In genomic region chr17:36703860-36704266, GRCh38 we compare ENCODE assay signal across 8 cellular contexts.
A peak's percentile ranks its signal among the peaks of the same experiment; 100 is the strongest.
DNase-seq lines count a peak whose midpoint lies in the region; ATAC-seq and TF ChIP-seq lines count a peak whose summit lies in the region.

No MANE protein-coding gene starts in this region.

- peak; percentile 70 for TF ChIP-seq RAD21 in neural cell (conservative IDR thresholded peaks at IDR 0.05)

- no peak for TF ChIP-seq EP300 in neural cell (conservative IDR thresholded peaks at IDR 0.05; ENCODE audit: poor library complexity, severe bottlenecking)

- ATAC-seq in Right ventricle myocardium superior (ENCODE audit: poor library complexity) = peak; percentile 74
- peak; percentile 58 for ATAC-seq in activated CD4-positive, alpha-beta T cell treated with anti-CD3 and anti-CD28 coated beads for 36 hours
- no peak for ATAC-seq in GM18867 (IDR thresholded peaks at IDR 0.05; ENCODE audit: unreplicated experiment)
- ATAC-seq in GM21390 (IDR thresholded peaks at IDR 0.05; ENCODE audit: unreplicated experiment) = no peak

- no peaks in the 10 kb centered on the region for H3K36me3 ChIP-seq in right atrium auricular region
- no peaks in the 10 kb centered on the region for H3K36me3 ChIP-seq in ectodermal cell (ENCODE audit: control insufficient read depth, insufficient read depth, low read length)
- H3K36me3 ChIP-seq in neural cell (ENCODE audit: insufficient read depth, low read length) = no peaks in the 10 kb centered on the region

- H3K9me3 ChIP-seq in right atrium auricular region (no peaks in the 10 kb centered on the region), ectodermal cell (ENCODE audit: control insufficient read depth, low read length) (no peaks in the 10 kb centered on the region), neural cell (ENCODE audit: low read length) (no peaks in the 10 kb centered on the region)

- WGBS in ectodermal cell, 2 experiments = 5% methylated on average over 36 of the region's 36 CpGs

- H2AFZ ChIP-seq in neural cell (ENCODE audit: low read depth, low read length) = no peak overlapping the region

- no peaks in the 10 kb centered on the region for H3K9me3 Mint-ChIP-seq in activated CD4-positive, alpha-beta T cell treated with anti-CD3 and anti-CD28 coated beads for 36 hours (ENCODE audit: low read depth)

- no peaks in the 10 kb centered on the region for H3K9me2 ChIP-seq in neural cell (ENCODE audit: insufficient read depth, low read length)

- DNase-seq in Right ventricle myocardium superior = peak; percentile 55
- no peak for DNase-seq in right atrium auricular region (ENCODE audit: low spot score)
- DNase-seq in activated CD4-positive, alpha-beta T cell treated with anti-CD3 and anti-CD28 coated beads for 36 hours = peak; percentile 76
- no peak for DNase-seq in DMS153 treated with DMSO at 0.1 percent for 48 hours (lab: John Stamatoyannopoulos, UW; ENCODE audit: unreplicated experiment)

- no peaks in the 10 kb centered on the region for H3F3A ChIP-seq in neural cell (ENCODE audit: insufficient read depth, low read length, poor library complexity, severe bottlenecking)

- no peaks in the 10 kb centered on the region for H3K36me3 Mint-ChIP-seq in activated CD4-positive, alpha-beta T cell treated with anti-CD3 and anti-CD28 coated beads for 36 hours (ENCODE audit: low read depth)

- no peaks in the 10 kb centered on the region for H3K4me1 ChIP-seq in right atrium auricular region
- H3K4me1 ChIP-seq in ectodermal cell (ENCODE audit: control insufficient read depth, insufficient read depth, low read length) = peaks cover 5% of the 10 kb centered on the region

- peak overlapping the region; percentile 9 for H3K9ac ChIP-seq in neural cell (ENCODE audit: low read length)

- CTCF ChIA-PET in activated CD4-positive, alpha-beta T cell treated with anti-CD3 and anti-CD28 coated beads for 36 hours (lab: Charles Lee) = interaction anchor here (0.7 kb wide), 1 partner anchor 69 kb away, joined by 3 read pairs; no protein-coding TSS in a partner anchor

- intact Hi-C loops in Right ventricle myocardium superior (cut with DNase I) = no loop called here
- intact Hi-C loops in activated CD4-positive, alpha-beta T cell treated with anti-CD3 and anti-CD28 coated beads for 36 hours (cut with DNase I, micrococcal nuclease) = loop anchor here in 1 of 2 experiments (2.0 kb wide), 1 partner anchor 343 kb away; no protein-coding TSS in a partner anchor

- peaks cover 0 to 4% of the 10 kb centered on the region in 2 donors for H3K27me3 ChIP-seq in right atrium auricular region
- peaks cover 70% of the 10 kb centered on the region for H3K27me3 ChIP-seq in ectodermal cell (ENCODE audit: control insufficient read depth, insufficient read depth, low read length, poor library complexity, severe bottlenecking)
- H3K27me3 ChIP-seq in neural cell (ENCODE audit: insufficient read depth, low read depth, low read length) = peaks cover 66% of the 10 kb centered on the region

- H3K4me2 ChIP-seq in neural cell (ENCODE audit: low read length) = no peak overlapping the region

- no peak overlapping the region for H3K4me3 Mint-ChIP-seq in activated CD4-positive, alpha-beta T cell treated with anti-CD3 and anti-CD28 coated beads for 36 hours

- no peak overlapping the region for H3K27ac ChIP-seq in right atrium auricular region
- no peak overlapping the region for H3K27ac ChIP-seq in ectodermal cell (ENCODE audit: insufficient read depth, low read depth, low read length, poor library complexity, severe bottlenecking)
- no peak overlapping the region for H3K27ac ChIP-seq in neural cell (ENCODE audit: low read length)

- peak overlapping the region in 1 of 2 donors; percentile 19 for H3K4me3 ChIP-seq in right atrium auricular region
- peak overlapping the region; percentile 22 for H3K4me3 ChIP-seq in ectodermal cell (ENCODE audit: insufficient read depth, low read depth, low read length)
- H3K4me3 ChIP-seq in neural cell (ENCODE audit: low read length) = peak overlapping the region; percentile 59

- no peaks in the 10 kb centered on the region for H4K20me1 ChIP-seq in neural cell (ENCODE audit: insufficient read depth)

- H3K27ac Mint-ChIP-seq in activated CD4-positive, alpha-beta T cell treated with anti-CD3 and anti-CD28 coated beads for 36 hours = no peak overlapping the region

- H3K4me1 Mint-ChIP-seq in activated CD4-positive, alpha-beta T cell treated with anti-CD3 and anti-CD28 coated beads for 36 hours = no peaks in the 10 kb centered on the region

- POLR2A ChIA-PET in activated CD4-positive, alpha-beta T cell treated with anti-CD3 and anti-CD28 coated beads for 36 hours (lab: Charles Lee) = no interaction called here

- TF ChIP-seq CTCF in right atrium auricular region (IDR thresholded peaks at IDR 0.05) = no peak
- peak; percentile 66 for TF ChIP-seq CTCF in neural cell (IDR thresholded peaks at IDR 0.05; ENCODE audit: poor library complexity, severe bottlenecking)

- H3K79me2 ChIP-seq in neural cell (replicated peaks; ENCODE audit: insufficient read depth, low read length) = no peaks in the 10 kb centered on the region

- peaks cover 37% of the 10 kb centered on the region for H3K27me3 Mint-ChIP-seq in activated CD4-positive, alpha-beta T cell treated with anti-CD3 and anti-CD28 coated beads for 36 hours

TF ChIP-seq in neural cell, 6 proteins besides CTCF, POLR2A, EP300 and RAD21:
- TF ChIP-seq, protein P1, sequence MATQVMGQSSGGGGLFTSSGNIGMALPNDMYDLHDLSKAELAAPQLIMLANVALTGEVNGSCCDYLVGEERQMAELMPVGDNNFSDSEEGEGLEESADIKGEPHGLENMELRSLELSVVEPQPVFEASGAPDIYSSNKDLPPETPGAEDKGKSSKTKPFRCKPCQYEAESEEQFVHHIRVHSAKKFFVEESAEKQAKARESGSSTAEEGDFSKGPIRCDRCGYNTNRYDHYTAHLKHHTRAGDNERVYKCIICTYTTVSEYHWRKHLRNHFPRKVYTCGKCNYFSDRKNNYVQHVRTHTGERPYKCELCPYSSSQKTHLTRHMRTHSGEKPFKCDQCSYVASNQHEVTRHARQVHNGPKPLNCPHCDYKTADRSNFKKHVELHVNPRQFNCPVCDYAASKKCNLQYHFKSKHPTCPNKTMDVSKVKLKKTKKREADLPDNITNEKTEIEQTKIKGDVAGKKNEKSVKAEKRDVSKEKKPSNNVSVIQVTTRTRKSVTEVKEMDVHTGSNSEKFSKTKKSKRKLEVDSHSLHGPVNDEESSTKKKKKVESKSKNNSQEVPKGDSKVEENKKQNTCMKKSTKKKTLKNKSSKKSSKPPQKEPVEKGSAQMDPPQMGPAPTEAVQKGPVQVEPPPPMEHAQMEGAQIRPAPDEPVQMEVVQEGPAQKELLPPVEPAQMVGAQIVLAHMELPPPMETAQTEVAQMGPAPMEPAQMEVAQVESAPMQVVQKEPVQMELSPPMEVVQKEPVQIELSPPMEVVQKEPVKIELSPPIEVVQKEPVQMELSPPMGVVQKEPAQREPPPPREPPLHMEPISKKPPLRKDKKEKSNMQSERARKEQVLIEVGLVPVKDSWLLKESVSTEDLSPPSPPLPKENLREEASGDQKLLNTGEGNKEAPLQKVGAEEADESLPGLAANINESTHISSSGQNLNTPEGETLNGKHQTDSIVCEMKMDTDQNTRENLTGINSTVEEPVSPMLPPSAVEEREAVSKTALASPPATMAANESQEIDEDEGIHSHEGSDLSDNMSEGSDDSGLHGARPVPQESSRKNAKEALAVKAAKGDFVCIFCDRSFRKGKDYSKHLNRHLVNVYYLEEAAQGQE (IDR thresholded peaks at IDR 0.05; ENCODE audit: borderline replicate concordance) = peak; percentile 89
- TF ChIP-seq EZH2 (IDR thresholded peaks at IDR 0.05; ENCODE audit: borderline replicate concordance, insufficient read depth, low read length, poor library complexity, severe bottlenecking) = no peak
- peak; percentile 71 for TF ChIP-seq SMC3 (conservative IDR thresholded peaks at IDR 0.05; ENCODE audit: poor library complexity)

Comparison
In these comparisons a context has a peak if more than half of its experiments do, and no peak if none do; other contexts are left out.
1. DNase-seq: peak in Right ventricle myocardium superior (single experiment) and activated CD4-positive, alpha-beta T cell treated with anti-CD3 and anti-CD28 coated beads for 36 hours (single experiment); none in right atrium auricular region (single experiment) and DMS153 treated with DMSO at 0.1 percent for 48 hours (single experiment).
2. ATAC-seq: peak in Right ventricle myocardium superior (single experiment) and activated CD4-positive, alpha-beta T cell treated with anti-CD3 and anti-CD28 coated beads for 36 hours (single experiment); none in GM18867 (single experiment) and GM21390 (single experiment).